11 cellular contexts compared by ENCODE assay signal in genomic region chr7:111987115-111987826, GRCh38.
A peak's percentile ranks its signal among the peaks of the same experiment; 100 is the strongest.
DNase-seq lines count a peak whose midpoint lies in the region; ATAC-seq and TF ChIP-seq lines count a peak whose summit lies in the region.
"Had no signal": no experiment of that assay in that cellular context is flagged by ENCODE, and none has a peak within 500 bp of the region (broad histone marks: within the 10 kb centered on the region; RNA-seq: fewer than 3 reads in every experiment).

No MANE protein-coding gene starts in this region.

- DNase-seq in GF-D8 (lab: John Stamatoyannopoulos, UW) (peak; percentile 36), fibroblast of the aortic adventitia (ENCODE audit: low read depth) (peak; percentile 74), renal cortical epithelial cell (ENCODE audit: low read depth) (peak; percentile 18), middle frontal gyrus (ENCODE audit: extremely low spot score, low spot score) (no peak)
- DNase-seq in activated naive CD4-positive, alpha-beta T cell treated with Interleukin-2 at 50 U/mL for 16 hours = no peak
- DNase-seq in stimulated activated naive CD4-positive, alpha-beta T cell treated with Interleukin-2 at 50 U/mL for 16 hours (lab: John Stamatoyannopoulos, UW) = no peak
- no peak for DNase-seq in activated naive CD4-positive, alpha-beta T cell (lab: John Stamatoyannopoulos, UW)
- DNase-seq: esophagus squamous epithelium had no signal

- ATAC-seq in SK-N-SH treated with all-trans-retinoic acid at 6 μM for 48 hours = peak; percentile 67
- ATAC-seq: Panc1 had no signal

- no peak overlapping the region for H3K4me3 ChIP-seq in fibroblast of the aortic adventitia (ENCODE audit: low read depth, low read length)
- H3K4me3 ChIP-seq: esophagus squamous epithelium, prostate gland had no signal

- no peak for TF ChIP-seq CTCF in fibroblast of the aortic adventitia (IDR thresholded peaks at IDR 0.05; ENCODE audit: insufficient read depth, low read length)

TF ChIP-seq in SK-N-SH treated with all-trans-retinoic acid at 6 μM for 48 hours, 23 proteins besides CTCF, POLR2A, EP300 and RAD21:
- TF ChIP-seq OSR1 (CRISPR knock-in tag; IDR thresholded peaks at IDR 0.05) = no peak
- TF ChIP-seq PPARA (CRISPR knock-in tag; IDR thresholded peaks at IDR 0.05; ENCODE audit: borderline replicate concordance) = no peak
- no peak for TF ChIP-seq ZFP3 (CRISPR knock-in tag; IDR thresholded peaks at IDR 0.05)
- no peak for TF ChIP-seq POU6F1 (CRISPR knock-in tag; IDR thresholded peaks at IDR 0.05; ENCODE audit: borderline replicate concordance, low read depth)
- peak; percentile 93; the same call in 1 of the 2 replicates for TF ChIP-seq TOX (CRISPR knock-in tag; IDR thresholded peaks at IDR 0.05; ENCODE audit: borderline replicate concordance)
- no peak for TF ChIP-seq CSRNP3 (CRISPR knock-in tag; IDR thresholded peaks at IDR 0.05)
- TF ChIP-seq ZNF8 (CRISPR knock-in tag; IDR thresholded peaks at IDR 0.05) = no peak
- no peak for TF ChIP-seq SNAI2 (CRISPR knock-in tag; IDR thresholded peaks at IDR 0.05)
- TF ChIP-seq RARB (CRISPR knock-in tag; IDR thresholded peaks at IDR 0.05) = no peak
- no peak for TF ChIP-seq TCF4 (CRISPR knock-in tag; IDR thresholded peaks at IDR 0.05; ENCODE audit: borderline replicate concordance)
- no peak for TF ChIP-seq PATZ1 (CRISPR knock-in tag; IDR thresholded peaks at IDR 0.05; ENCODE audit: borderline replicate concordance)
- peak; percentile 73 for TF ChIP-seq ISL1 (CRISPR knock-in tag; IDR thresholded peaks at IDR 0.05)
- peak; percentile 91 for TF ChIP-seq ZC3H10 (CRISPR knock-in tag; IDR thresholded peaks at IDR 0.05)
- no peak for TF ChIP-seq CREB5 (CRISPR knock-in tag; IDR thresholded peaks at IDR 0.05; ENCODE audit: low read depth)
- TF ChIP-seq TSHZ2 (CRISPR knock-in tag; IDR thresholded peaks at IDR 0.05) = no peak
- TF ChIP-seq CSDC2 (CRISPR knock-in tag; IDR thresholded peaks at IDR 0.05) = no peak
- no peak for TF ChIP-seq BACH2 (CRISPR knock-in tag; IDR thresholded peaks at IDR 0.05; ENCODE audit: borderline replicate concordance)

Comparison
In these comparisons a context has a peak if more than half of its experiments do, and no peak if none do; other contexts are left out.
1. DNase-seq: peak in GF-D8 (single experiment), fibroblast of the aortic adventitia (single experiment) and renal cortical epithelial cell (single experiment); none in activated naive CD4-positive, alpha-beta T cell treated with Interleukin-2 at 50 U/mL for 16 hours (single experiment), middle frontal gyrus (single experiment), stimulated activated naive CD4-positive, alpha-beta T cell treated with Interleukin-2 at 50 U/mL for 16 hours (single experiment) and activated naive CD4-positive, alpha-beta T cell (0 of 4).